In the genomic region with DNA sequence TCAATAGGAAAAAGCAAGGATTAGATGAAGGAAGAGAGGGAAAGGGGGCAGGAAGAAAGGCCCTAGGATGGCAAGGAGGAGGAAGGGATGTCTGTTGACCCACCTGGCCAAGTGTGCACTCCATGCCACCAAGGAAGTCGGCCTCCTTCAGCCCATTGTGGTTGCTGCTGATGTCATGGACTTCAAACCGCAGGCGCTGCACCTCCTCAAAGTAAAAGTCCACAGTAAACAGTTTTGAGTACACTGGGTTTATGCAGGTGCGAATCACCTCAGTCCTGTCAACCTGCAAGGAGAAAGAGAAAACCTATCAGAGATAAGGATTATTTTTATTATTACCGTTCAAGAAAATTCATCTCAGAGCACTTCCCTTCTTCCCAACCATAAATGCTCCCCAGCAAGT, we compare ENCODE assay signal across 30 cellular contexts.
"Had no signal": no experiment of that assay in that cellular context is flagged by ENCODE, and none has a peak within 500 bp of the region (broad histone marks: within the 10 kb centered on the region; RNA-seq: fewer than 3 reads in every experiment).

No MANE protein-coding gene starts in this region.

- H3K4me2 ChIP-seq: PC-9, SK-N-SH had no signal

- H3K4me1 ChIP-seq: SJSA1 had no signal

- H3K27me3 ChIP-seq: SJSA1 had no signal

- H3K9me3 ChIP-seq: SJSA1, SK-N-SH had no signal

- H3K4me3 ChIP-seq: PC-9, SJSA1 had no signal

- ATAC-seq: Panc1 had no signal

- H3K36me3 ChIP-seq: SJSA1 had no signal

- H3K27ac ChIP-seq: PC-9, SJSA1 had no signal

- H2AFZ ChIP-seq: PC-9 had no signal

- H3K9ac ChIP-seq: SK-N-SH had no signal

- DNase-seq: Karpas-422, KG1, MM.1S, MV-4-11, NCI-H1092, NCI-H1105, NCI-H1436, NCI-H146, NCI-H1694, NCI-H187, NCI-H1930, NCI-H2029 treated with DMSO at 0.1 percent for 48 hours, NCI-H2081 treated with DMSO at 0.1 percent for 48 hours, NCI-H2107, NCI-H2171, NCI-H226, NCI-H446 treated with DMSO at 0.1 percent for 48 hours, NCI-H510A, NCI-H524, NCI-H526, NCI-H69, NCI-H748 treated with DMSO at 0.1 percent for 48 hours, NCI-H82, PC-9, Right ventricle myocardium superior, SHP77 treated with DMSO at 0.1 percent for 48 hours, SK-N-SH, SW 1271 had no signal
